In genomic region chr14:104271394-104271793, GRCh38 we compare ENCODE assay signal across 28 cellular contexts.
"Had no signal": no experiment of that assay in that cellular context is flagged by ENCODE, and none has a peak within 500 bp of the region (broad histone marks: within the 10 kb centered on the region; RNA-seq: fewer than 3 reads in every experiment).

No MANE protein-coding gene starts in this region.

- H3K4me1 ChIP-seq: adrenal gland, body of pancreas, Peyer's patch had no signal

- H3K36me3 Mint-ChIP-seq: activated naive CD4-positive, alpha-beta T cell treated with anti-CD3 and anti-CD28 coated beads, Interleukin-2, amount 50 U/mL, for 24 hours; activated naive CD8-positive, alpha-beta T cell treated with anti-CD3 and anti-CD28 coated beads, Interleukin-2, amount 10 ng/mL, durations not matched to agents 7 days and 5 days had no signal

- H3K4me3 Mint-ChIP-seq: activated CD4-positive, alpha-beta T cell treated with anti-CD3 and anti-CD28 coated beads, Interleukin-2, amount 10 ng/mL, durations not matched to agents 24 days and 14 days; activated CD8-positive, alpha-beta T cell treated with anti-CD3 and anti-CD28 coated beads for 36 hours; activated naive CD4-positive, alpha-beta T cell treated with anti-CD3 and anti-CD28 coated beads, Interleukin-2, amount 50 U/mL, for 24 hours; activated naive CD8-positive, alpha-beta T cell treated with anti-CD3 and anti-CD28 coated beads, Interleukin-2, amount 10 ng/mL, durations not matched to agents 7 days and 5 days; activated T-cell treated with anti-CD3 and anti-CD28 coated beads, Interleukin-2, amount 50 U/mL, for 72 hours had no signal

- DNase-seq: activated CD4-positive, alpha-beta T cell treated with anti-CD3 and anti-CD28 coated beads, Interleukin-2, amount 10 ng/mL, durations not matched to agents 24 days and 14 days; activated CD4-positive, alpha-beta T cell treated with anti-CD3 and anti-CD28 coated beads, Interleukin-2, amount 50 U/mL, for 4 hours; activated CD8-positive, alpha-beta T cell treated with anti-CD3 and anti-CD28 coated beads for 36 hours; activated gamma-delta T cell; activated naive CD4-positive, alpha-beta T cell treated with Interleukin-2 at 50 U/mL for 16 hours; activated naive CD8-positive, alpha-beta T cell treated with anti-CD3 and anti-CD28 coated beads, Interleukin-2, amount 10 ng/mL, durations not matched to agents 7 days and 5 days; activated T-cell treated with anti-CD3 and anti-CD28 coated beads, Interleukin-2, amount 50 U/mL, for 72 hours; body of pancreas; caudate nucleus; Kasumi-1; KG1; MG63; NCI-H1092; NCI-H1436 treated with DMSO at 0.1 percent for 48 hours; NCI-H187; NCI-H2029 treated with DMSO at 0.1 percent for 48 hours; NCI-H2107; NCI-H2171; NCI-H510A; NCI-H69; PC-3; Peyer's patch; RPMI8226; SIG-M5; T1000 had no signal

- ATAC-seq: activated CD8-positive, alpha-beta T cell treated with anti-CD3 and anti-CD28 coated beads for 36 hours; activated T-cell treated with anti-CD3 and anti-CD28 coated beads, Interleukin-2, amount 50 U/mL, for 72 hours; body of pancreas; PC-3 had no signal

- H3K27me3 Mint-ChIP-seq: activated CD4-positive, alpha-beta T cell treated with anti-CD3 and anti-CD28 coated beads, Interleukin-2, amount 10 ng/mL, durations not matched to agents 24 days and 14 days; activated CD8-positive, alpha-beta T cell treated with anti-CD3 and anti-CD28 coated beads for 36 hours; activated naive CD4-positive, alpha-beta T cell treated with anti-CD3 and anti-CD28 coated beads, Interleukin-2, amount 50 U/mL, for 24 hours had no signal

- H3K9me3 Mint-ChIP-seq: activated CD4-positive, alpha-beta T cell treated with anti-CD3 and anti-CD28 coated beads, Interleukin-2, amount 10 ng/mL, durations not matched to agents 24 days and 14 days; activated CD8-positive, alpha-beta T cell treated with anti-CD3 and anti-CD28 coated beads for 36 hours; activated naive CD4-positive, alpha-beta T cell treated with anti-CD3 and anti-CD28 coated beads, Interleukin-2, amount 50 U/mL, for 24 hours; activated naive CD8-positive, alpha-beta T cell treated with anti-CD3 and anti-CD28 coated beads, Interleukin-2, amount 10 ng/mL, durations not matched to agents 7 days and 5 days; activated T-cell treated with anti-CD3 and anti-CD28 coated beads, Interleukin-2, amount 50 U/mL, for 72 hours; activated T-helper 2 cell treated with anti-CD3 and anti-CD28 coated beads, Interferon-gamma antibody, Interleukin-2, Interleukin-4, amounts not matched to agents 10 μg/mL and 5 μg/mL and 100 μg/mL, durations not matched to agents 14 hours and 24 hours and 36 hours had no signal

- H3K27ac Mint-ChIP-seq: activated CD4-positive, alpha-beta T cell treated with anti-CD3 and anti-CD28 coated beads, Interleukin-2, amount 10 ng/mL, durations not matched to agents 24 days and 14 days; activated CD8-positive, alpha-beta T cell treated with anti-CD3 and anti-CD28 coated beads for 36 hours; activated naive CD4-positive, alpha-beta T cell treated with anti-CD3 and anti-CD28 coated beads, Interleukin-2, amount 50 U/mL, for 24 hours; activated naive CD8-positive, alpha-beta T cell treated with anti-CD3 and anti-CD28 coated beads, Interleukin-2, amount 10 ng/mL, durations not matched to agents 7 days and 5 days; activated T-cell treated with anti-CD3 and anti-CD28 coated beads, Interleukin-2, amount 50 U/mL, for 72 hours; activated T-helper 2 cell treated with anti-CD3 and anti-CD28 coated beads, Interferon-gamma antibody, Interleukin-2, Interleukin-4, amounts not matched to agents 10 μg/mL and 5 μg/mL and 100 μg/mL, durations not matched to agents 14 hours and 24 hours and 36 hours had no signal

- H3K27me3 ChIP-seq: adrenal gland, body of pancreas, MG63, Peyer's patch had no signal

- H3K4me3 ChIP-seq: adrenal gland, body of pancreas, MG63, Peyer's patch had no signal

- H3K9me3 ChIP-seq: adrenal gland, body of pancreas, MG63, Peyer's patch had no signal

- H3K4me1 Mint-ChIP-seq: activated CD4-positive, alpha-beta T cell treated with anti-CD3 and anti-CD28 coated beads, Interleukin-2, amount 10 ng/mL, durations not matched to agents 24 days and 14 days; activated naive CD4-positive, alpha-beta T cell treated with anti-CD3 and anti-CD28 coated beads, Interleukin-2, amount 50 U/mL, for 24 hours had no signal

- H3K36me3 ChIP-seq: adrenal gland, MG63, Peyer's patch had no signal

- H3K27ac ChIP-seq: adrenal gland, body of pancreas, Peyer's patch had no signal
